In the genomic region with DNA sequence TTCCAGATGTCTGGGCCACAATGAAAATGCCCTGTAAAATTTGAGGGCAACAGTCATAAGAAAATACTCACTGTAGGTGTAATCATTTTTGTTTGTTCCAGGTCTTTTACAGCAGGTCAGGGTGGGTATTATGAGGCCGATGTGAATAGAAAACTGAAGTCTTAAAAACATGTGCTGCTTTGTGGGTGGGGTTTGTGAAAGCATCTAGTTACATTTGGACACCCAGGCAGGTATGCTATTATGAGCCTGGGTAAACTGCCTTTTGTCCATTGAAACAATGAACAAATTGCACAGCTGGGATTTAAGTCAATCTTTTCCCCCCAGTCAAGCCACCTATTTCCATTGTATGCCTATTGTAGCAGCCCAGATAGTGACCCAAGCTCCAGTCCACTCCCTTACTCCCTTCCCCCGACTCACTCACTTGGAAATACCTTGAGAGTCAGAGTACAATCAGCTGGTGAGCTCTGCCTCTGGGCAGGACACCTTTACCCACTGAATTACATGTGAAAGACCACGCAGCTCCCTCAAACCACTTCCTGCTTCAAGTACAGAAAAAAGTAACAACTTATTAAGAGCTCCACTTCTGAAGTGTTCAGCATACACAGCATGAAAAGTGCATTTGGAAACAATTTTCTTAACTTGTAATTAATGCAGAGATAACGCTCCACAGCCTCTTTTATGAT, we compare ENCODE assay signal across 8 cellular contexts. TPM values are rescaled to one million over a fixed set of nuclear protein-coding genes. Genes with fewer than 3 reads are reported as not detected.
DNase-seq lines count a peak whose midpoint lies in the region; ATAC-seq, FAIRE-seq and TF ChIP-seq lines count a peak whose summit lies in the region.

No MANE protein-coding gene starts in this region.

- H3K4me3 ChIP-seq in astrocyte (ENCODE audit: insufficient read depth, low read depth, low read length) (no peak overlapping the region), psoas muscle (peak overlapping the region; percentile 64), Karpas-422 (ENCODE audit: low read length) (no peak overlapping the region)

- no peak overlapping the region for H3K27ac Mint-ChIP-seq in astrocyte (ENCODE audit: unreplicated experiment)

- no peaks in the 10 kb centered on the region for H3K27me3 Mint-ChIP-seq in astrocyte (ENCODE audit: low read depth, unreplicated experiment)

- no peak for DNase-seq in GM12891 (ENCODE audit: insufficient read length, low spot score)
- DNase-seq in astrocyte (ENCODE audit: low read depth), result peak; percentile 32
- DNase-seq in psoas muscle, result no peak
- DNase-seq in NCI-H524 treated with DMSO at 0.1 percent for 48 hours (lab: John Stamatoyannopoulos, UW), result no peak
- no peak for DNase-seq in Karpas-422
- DNase-seq in GM03348 (ENCODE audit: low spot score), result no peak

- peaks cover 18% of the 10 kb centered on the region for H3K4me1 Mint-ChIP-seq in astrocyte (ENCODE audit: low read depth, unreplicated experiment)

- WGBS in psoas muscle, 3 donors, result 9 to 27% (median 11%) methylated on average over 4 of the region's 4 CpGs

- H3K36me3 ChIP-seq in astrocyte (ENCODE audit: insufficient read depth, low read length) (no peaks in the 10 kb centered on the region), psoas muscle (ENCODE audit: insufficient read depth in 1 of 2, low read depth in 1 of 2) (no peaks in the 10 kb centered on the region), Karpas-422 (ENCODE audit: insufficient read depth, low read length) (no peaks in the 10 kb centered on the region)

- TF ChIP-seq POLR2A in GM12891 (IDR thresholded peaks at IDR 0.05; ENCODE audit: low read depth, low read length), result peak; percentile 60

- H3K9ac ChIP-seq in astrocyte (ENCODE audit: low read length) (no peak overlapping the region), Karpas-422 (ENCODE audit: low read length) (no peak overlapping the region)

- H4K20me1 ChIP-seq in astrocyte (ENCODE audit: insufficient read depth, low read length) (no peaks in the 10 kb centered on the region), Karpas-422 (ENCODE audit: insufficient read depth, low read depth, low read length) (no peaks in the 10 kb centered on the region)

- no peak for TF ChIP-seq CTCF in astrocyte (IDR thresholded peaks at IDR 0.05; ENCODE audit: insufficient read depth, low read depth, low read length)
- no peak for TF ChIP-seq CTCF in psoas muscle (IDR thresholded peaks at IDR 0.05)

- H3K4me2 ChIP-seq in astrocyte (ENCODE audit: low read length) (no peak overlapping the region), Karpas-422 (ENCODE audit: low read depth, low read length, poor library complexity, severe bottlenecking) (no peak overlapping the region)

- H3K4me3 Mint-ChIP-seq in astrocyte (ENCODE audit: unreplicated experiment), result no peak overlapping the region

- H3K79me2 ChIP-seq in astrocyte (ENCODE audit: insufficient read depth, low read length), result no peaks in the 10 kb centered on the region
- no peaks in the 10 kb centered on the region for H3K79me2 ChIP-seq in Karpas-422 (ENCODE audit: low read length)

- no peaks in the 10 kb centered on the region for H3K27me3 ChIP-seq in astrocyte (ENCODE audit: insufficient read depth, low read length)
- H3K27me3 ChIP-seq in psoas muscle (ENCODE audit: insufficient read depth in 3 of 3, low read length in 2 of 3), result no peaks in the 10 kb centered on the region
- H3K27me3 ChIP-seq in Karpas-422 (ENCODE audit: low read length), result no peaks in the 10 kb centered on the region

- FAIRE-seq in GM12891 (lab: Jason Lieb, UNC), result peak; percentile 95
- no peak for FAIRE-seq in astrocyte (lab: Jason Lieb, UNC)

- H3K4me1 ChIP-seq in astrocyte (ENCODE audit: insufficient read depth, low read length) (peaks cover 4% of the 10 kb centered on the region), psoas muscle (peaks cover 12% of the 10 kb centered on the region), Karpas-422 (ENCODE audit: low read length) (peaks cover 7% of the 10 kb centered on the region)

- H3K9me2 ChIP-seq in Karpas-422 (replicated peaks; ENCODE audit: insufficient read depth, low read length), result no peaks in the 10 kb centered on the region

- peak overlapping the region; percentile 24 for H2AFZ ChIP-seq in astrocyte (ENCODE audit: low read depth, low read length)
- no peak overlapping the region for H2AFZ ChIP-seq in Karpas-422 (ENCODE audit: low read length)

- intact Hi-C loops in psoas muscle (cut with DNase I), result loop anchor here in 1 of 2 donors (5.0 kb wide), 1 partner anchor 51 kb away; no protein-coding TSS in a partner anchor

- H3K27ac ChIP-seq in astrocyte (ENCODE audit: low read depth, low read length), result no peak overlapping the region
- peak overlapping the region; percentile 60 for H3K27ac ChIP-seq in psoas muscle
- H3K27ac ChIP-seq in Karpas-422 (ENCODE audit: low read length), result no peak overlapping the region

- no peaks in the 10 kb centered on the region for H3K9me3 ChIP-seq in astrocyte (ENCODE audit: insufficient read depth, low read depth, low read length)
- no peaks in the 10 kb centered on the region for H3K9me3 ChIP-seq in psoas muscle
- no peaks in the 10 kb centered on the region for H3K9me3 ChIP-seq in Karpas-422 (ENCODE audit: low read length)

- ATAC-seq in GM19438 (IDR thresholded peaks at IDR 0.05; ENCODE audit: low read depth, unreplicated experiment), result peak; percentile 59
- peak; percentile 71 for ATAC-seq in HG03432 (IDR thresholded peaks at IDR 0.05; ENCODE audit: unreplicated experiment)
- ATAC-seq in psoas muscle, result peak in 3 of 4 donors; percentile 46 to 51 (median 51)

- H3K36me3 Mint-ChIP-seq in astrocyte (ENCODE audit: low read depth, unreplicated experiment), result no peaks in the 10 kb centered on the region

- no peaks in the 10 kb centered on the region for H3K9me3 Mint-ChIP-seq in astrocyte (ENCODE audit: unreplicated experiment)

TF ChIP-seq in GM12891, 5 proteins besides CTCF, POLR2A, EP300 and RAD21:
- no peak; the same call in 1 of the 2 replicates for TF ChIP-seq TAF1 (IDR thresholded peaks at IDR 0.05; ENCODE audit: low read depth, low read length)
- no peak for TF ChIP-seq PAX5 (IDR thresholded peaks at IDR 0.05; ENCODE audit: insufficient read depth, low read length, severe bottlenecking)
- TF ChIP-seq SPI1 (IDR thresholded peaks at IDR 0.05; ENCODE audit: low read depth, low read length), result peak; percentile 42
- 0 out of 2 replicates have a peak, but pooled peaks have one; percentile 53 for TF ChIP-seq POU2F2 (IDR thresholded peaks at IDR 0.05; ENCODE audit: low read depth, low read length)
- 0 out of 2 replicates have a peak, but pooled peaks have one; percentile 32 for TF ChIP-seq POLR2AphosphoS5 (IDR thresholded peaks at IDR 0.05; ENCODE audit: low read depth, low read length)

RNA-seq across cellular contexts. Expression of a gene that starts 1.8 kb away (rescaled TPM):
- 47.5 TPM for polyA plus RNA-seq in GM12891 (2012; ENCODE audit: low read depth, missing spikeins)
- total RNA-seq in astrocyte, result 1.9 and 2.3 TPM in 2 replicates
- total RNA-seq in psoas muscle, result 10 to 100 TPM; 15.0 to 30.2 (median 22.3) TPM
- 10 to 100 TPM in 2 of 3 donors, 1 to 10 TPM in 1; 5.3 to 18.7 (median 10.4) TPM for polyA plus RNA-seq in psoas muscle
- total RNA-seq in Karpas-422 (2014; rRNA removed; shearing (Covaris generic); ENCODE audit: low replicate concordance), result not detected in 2 replicates
